ENCODE assay signal across 15 cellular contexts in the genomic region with DNA sequence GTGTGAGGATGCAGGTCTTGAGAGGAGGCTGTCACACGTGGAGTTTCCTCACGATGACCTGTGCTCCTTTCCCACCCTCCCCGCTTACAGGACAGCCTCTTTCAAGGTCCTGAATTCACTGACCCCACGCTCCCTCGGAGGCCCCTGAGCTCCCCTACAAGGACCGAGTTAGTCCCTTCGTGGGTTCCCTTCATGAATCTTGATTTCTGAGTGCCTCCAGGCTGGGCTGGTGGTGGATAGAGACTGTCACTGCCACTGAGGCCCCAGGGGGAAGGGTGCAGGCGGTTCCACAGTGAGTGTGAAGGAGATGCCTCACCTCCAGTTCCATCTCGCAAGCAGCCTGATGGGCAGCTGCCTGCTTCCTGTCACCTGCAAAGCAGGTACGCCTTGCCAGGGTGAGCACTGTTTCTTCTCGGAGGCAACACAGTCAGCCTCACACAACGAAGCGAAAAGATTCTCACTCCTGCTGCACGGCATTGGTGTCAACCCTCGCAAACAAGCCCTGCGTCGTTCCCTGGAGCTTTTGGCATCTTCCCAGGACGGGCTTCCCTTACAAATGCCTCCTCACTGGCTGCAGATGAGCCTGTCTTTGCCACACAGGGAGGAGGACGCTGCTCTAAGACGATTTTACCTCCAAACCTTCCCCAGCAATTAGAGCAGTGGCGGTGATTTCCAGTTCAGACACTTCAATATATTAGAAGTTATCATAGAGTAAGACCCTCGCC. TPM values are rescaled to one million over a fixed set of nuclear protein-coding genes. Genes with fewer than 3 reads are reported as not detected.
A peak's percentile ranks its signal among the peaks of the same experiment; 100 is the strongest.
DNase-seq lines count a peak whose midpoint lies in the region; ATAC-seq and TF ChIP-seq lines count a peak whose summit lies in the region.
"Had no signal": no experiment of that assay in that cellular context is flagged by ENCODE, and none has a peak within 500 bp of the region (broad histone marks: within the 10 kb centered on the region; RNA-seq: fewer than 3 reads in every experiment).

No MANE protein-coding gene starts in this region.

- H3K27ac ChIP-seq in H9 (ENCODE audit: insufficient read length, low read depth, low read length) (no peak overlapping the region), esophagus muscularis mucosa (replicated peaks in 1 of 4) (no peak overlapping the region)
- H3K27ac ChIP-seq: C4-2B had no signal

- no CpG with 5 or more reads among the region's 22 CpGs for WGBS in H9 (ENCODE audit: extremely low coverage, insufficient read length, low lambda C conversion rate)
- 78% methylated on average over 22 of the region's 22 CpGs for WGBS in esophagus muscularis mucosa

- no peaks in the 10 kb centered on the region for H3K79me2 ChIP-seq in H9 (ENCODE audit: insufficient read depth, low read length)

- no peak for TF ChIP-seq CTCF in H9 (conservative IDR thresholded peaks at IDR 0.05)
- TF ChIP-seq CTCF in esophagus muscularis mucosa (IDR thresholded peaks at IDR 0.05) = no peak
- no peak for TF ChIP-seq CTCF in natural killer cell (IDR thresholded peaks at IDR 0.05)

- H3K27me3 Mint-ChIP-seq in H9 (ENCODE audit: low read depth) = peaks cover 2% of the 10 kb centered on the region; the same call in 1 of the 2 replicates
- peaks cover 0 to 7% of the 10 kb centered on the region in 2 donors for H3K27me3 Mint-ChIP-seq in natural killer cell (ENCODE audit: low read depth in 2 of 2)

- no peak overlapping the region for H2BK20ac ChIP-seq in H9 (ENCODE audit: low read depth, low read length, poor library complexity, severe bottlenecking)

- H2BK12ac ChIP-seq in H9 (ENCODE audit: insufficient read length, low read depth, low read length) = no peak overlapping the region

- peaks cover 0 to 2% of the 10 kb centered on the region in 2 experiments; a peak in 1 of 5 replicates for H3K9me3 Mint-ChIP-seq in H9
- no peaks in the 10 kb centered on the region for H3K9me3 Mint-ChIP-seq in natural killer cell

- H4K20me1 ChIP-seq in H9 (ENCODE audit: control insufficient read depth, insufficient read depth, insufficient read length) = no peaks in the 10 kb centered on the region

- intact Hi-C loops in esophagus muscularis mucosa (cut with DNase I) = no loop called here
- intact Hi-C loops in natural killer cell (cut with micrococcal nuclease) = no loop called here

- H3K4ac ChIP-seq in H9 (ENCODE audit: low read depth, low read length) = no peak overlapping the region

- H3K23me2 ChIP-seq in H9 (ENCODE audit: insufficient read length, low read depth, low read length, poor library complexity, severe bottlenecking) = no peaks in the 10 kb centered on the region

- no peak for TF ChIP-seq EP300 in esophagus muscularis mucosa (IDR thresholded peaks at IDR 0.05)

- no peak overlapping the region for H2BK120ac ChIP-seq in H9 (ENCODE audit: low read depth, low read length, poor library complexity, severe bottlenecking)

- H3K9me3 ChIP-seq in H9 (ENCODE audit: control insufficient read depth, low read depth, low read length) (no peaks in the 10 kb centered on the region), esophagus muscularis mucosa (no peaks in the 10 kb centered on the region)
- H3K9me3 ChIP-seq: BE2C had no signal

- no peak overlapping the region for H3K56ac ChIP-seq in H9 (ENCODE audit: insufficient read length, low read depth, low read length)

- H3T11ph ChIP-seq in H9 (ENCODE audit: low read length) = no peak overlapping the region

- TF ChIP-seq POLR2A in esophagus muscularis mucosa (IDR thresholded peaks at IDR 0.05; ENCODE audit: low read depth) = no peak

- H2BK15ac ChIP-seq in H9 (ENCODE audit: low read depth, low read length) = no peak overlapping the region

- no peak overlapping the region for H4K5ac ChIP-seq in H9 (ENCODE audit: insufficient read length, low read depth, low read length)

- no peak overlapping the region; the same call in 1 of the 2 replicates for H3K14ac ChIP-seq in H9 (ENCODE audit: insufficient read depth, low read length)

- no peak overlapping the region for H3K18ac ChIP-seq in H9 (ENCODE audit: insufficient read length, low read depth, low read length)

- H2AK5ac ChIP-seq in H9 (ENCODE audit: insufficient read length, low read length) = no peak overlapping the region

- no peak overlapping the region for H2AFZ ChIP-seq in H9 (ENCODE audit: low read length)

- peak; percentile 23 for DNase-seq in Ammon's horn (ENCODE audit: low spot score)
- DNase-seq in H9 = no peak
- peak; percentile 11 for DNase-seq in RPMI7951 (ENCODE audit: low read depth)
- peak; percentile 85 for DNase-seq in esophagus muscularis mucosa (ENCODE audit: extremely low spot score)
- no peak for DNase-seq in natural killer cell
- DNase-seq: BE2C; CD8-positive, alpha-beta T cell; COR-L47; DND-41; GDM1 had no signal

- H3K27me3 ChIP-seq in H9 (ENCODE audit: insufficient read depth, low read length) (no peaks in the 10 kb centered on the region), esophagus muscularis mucosa (no peaks in the 10 kb centered on the region)
- H3K27me3 ChIP-seq: BE2C had no signal

- ATAC-seq in HG03280 (IDR thresholded peaks at IDR 0.05; ENCODE audit: unreplicated experiment) (no peak), GM21367 (IDR thresholded peaks at IDR 0.05; ENCODE audit: unreplicated experiment) (no peak), natural killer cell (no peak)
- ATAC-seq: CD8-positive, alpha-beta T cell; HCT116 had no signal

- no peak overlapping the region for H3K27ac Mint-ChIP-seq in H9
- no peak overlapping the region for H3K27ac Mint-ChIP-seq in natural killer cell
- H3K27ac Mint-ChIP-seq: CD8-positive, alpha-beta T cell had no signal

- no peak overlapping the region for H3K23ac ChIP-seq in H9 (ENCODE audit: insufficient read length, low read depth, low read length)

- H3K4me1 Mint-ChIP-seq in H9 = peaks cover 6 to 10% of the 10 kb centered on the region in 2 experiments
- no peaks in the 10 kb centered on the region for H3K4me1 Mint-ChIP-seq in natural killer cell

- H3K36me3 Mint-ChIP-seq in H9 (ENCODE audit: insufficient read depth in 1 of 3, low read depth in 3 of 3) (peaks cover 0 to 2% (median 0%) of the 10 kb centered on the region in 3 experiments; a peak in 2 of 7 replicates), natural killer cell (no peaks in the 10 kb centered on the region)
- H3K36me3 Mint-ChIP-seq: CD8-positive, alpha-beta T cell had no signal

- peak overlapping the region; percentile 14 for H4K8ac ChIP-seq in H9 (replicated peaks; ENCODE audit: insufficient read length, low read depth, low read length)

- H3K79me1 ChIP-seq in H9 (ENCODE audit: insufficient read depth, low read depth, low read length, poor library complexity, severe bottlenecking) = no peaks in the 10 kb centered on the region

- H3K4me3 ChIP-seq in esophagus muscularis mucosa = no peak overlapping the region

- H4K91ac ChIP-seq in H9 (ENCODE audit: insufficient read length, low read depth, low read length) = no peak overlapping the region

- no peak overlapping the region for H3K4me2 ChIP-seq in H9 (ENCODE audit: insufficient read depth, insufficient read length, low read length)

- H3K36me3 ChIP-seq in esophagus muscularis mucosa = no peaks in the 10 kb centered on the region
- H3K36me3 ChIP-seq: BE2C had no signal

- no peak overlapping the region for H3K9ac ChIP-seq in H9 (ENCODE audit: extremely low read depth, insufficient read length, low read length)

- no peaks in the 10 kb centered on the region for H3K4me1 ChIP-seq in H9 (ENCODE audit: insufficient read depth, low read length)
- peaks cover 0 to 6% (median 5%) of the 10 kb centered on the region in 4 donors for H3K4me1 ChIP-seq in esophagus muscularis mucosa
- H3K4me1 ChIP-seq: BE2C had no signal

- H2BK5ac ChIP-seq in H9 (ENCODE audit: insufficient read length, low read length) = no peak overlapping the region

- H3K4me3 Mint-ChIP-seq in H9 = no peak overlapping the region
- H3K4me3 Mint-ChIP-seq in natural killer cell = no peak overlapping the region
- H3K4me3 Mint-ChIP-seq: CD8-positive, alpha-beta T cell had no signal

RNA-seq across cellular contexts. Expression of gene PCP4, which starts 26.7 kb away (rescaled TPM):
- total RNA-seq in H9 (2021) = 0.59 and 0.77 TPM in 2 replicates
- not detected in 2 replicates for total RNA-seq in RPMI7951 (2014; rRNA removed; shearing (Covaris generic))
- total RNA-seq in esophagus muscularis mucosa = 100 to 1,000 TPM in 3 of 4 donors, 10 to 100 TPM in 1; 82.0 to 172 (median 125) TPM
- not detected for total RNA-seq in natural killer cell
- total RNA-seq: CD8-positive, alpha-beta T cell; H4 had no signal

Comparison
In these comparisons a context has a peak if more than half of its experiments do, and no peak if none do; other contexts are left out.
1. DNase-seq: peak in Ammon's horn (single experiment), RPMI7951 (single experiment) and esophagus muscularis mucosa (single experiment); none in H9 (single experiment) and natural killer cell (single experiment).
2. RNA of gene PCP4, which starts 26.7 kb away (total RNA-seq): 82.0 to 172 TPM in esophagus muscularis mucosa; 0.59 to 0.77 TPM in H9, not detected in RPMI7951 and not detected in natural killer cell; every median in the first group is over 10 times any median in the second.